Comparison of ENCODE assay signal across 10 cellular contexts in genomic region chr14:90408713-90409112, GRCh38. TPM values are rescaled to one million over a fixed set of nuclear protein-coding genes. Genes with fewer than 3 reads are reported as not detected.
A peak's percentile ranks its signal among the peaks of the same experiment; 100 is the strongest.
DNase-seq lines count a peak whose midpoint lies in the region; ATAC-seq and TF ChIP-seq lines count a peak whose summit lies in the region.
"Had no signal": no experiment of that assay in that cellular context is flagged by ENCODE, and none has a peak within 500 bp of the region (broad histone marks: within the 10 kb centered on the region; RNA-seq: fewer than 3 reads in every experiment).

No MANE protein-coding gene starts in this region.

- CTCF ChIA-PET in activated CD4-positive, alpha-beta memory T cell treated with anti-CD3 and anti-CD28 coated beads for 36 hours (lab: Charles Lee), result interaction anchor here (0.8 to 1.9 kb wide), 3 partner anchors 9 to 290 kb away, joined by 3 to 11 read pairs (median 3); no protein-coding TSS in a partner anchor
- CTCF ChIA-PET in activated CD4-positive, alpha-beta memory T cell treated with anti-CD3 and anti-CD28 coated beads, Interleukin-2, amount 10 ng/mL, durations not matched to agents 7 days and 5 days (lab: Charles Lee), result interaction anchor here (1.0 to 3.0 kb wide), 4 partner anchors 9 to 350 kb away, joined by 3 to 20 read pairs (median 4); no protein-coding TSS in a partner anchor

- H3K9me3 ChIP-seq in thoracic aorta, result no peaks in the 10 kb centered on the region
- H3K9me3 ChIP-seq: suprapubic skin had no signal

- H3K27ac Mint-ChIP-seq in activated CD4-positive, alpha-beta memory T cell treated with anti-CD3 and anti-CD28 coated beads for 36 hours, result peak overlapping the region; percentile 15
- H3K27ac Mint-ChIP-seq in activated CD4-positive, alpha-beta memory T cell treated with anti-CD3 and anti-CD28 coated beads, Interleukin-2, amount 10 ng/mL, durations not matched to agents 7 days and 5 days, result no peak overlapping the region
- peak overlapping the region; percentile 58 for H3K27ac Mint-ChIP-seq in memory B cell

- TF ChIP-seq CTCF in coronary artery (IDR thresholded peaks at IDR 0.05) (no peak), thoracic aorta (IDR thresholded peaks at IDR 0.05) (no peak), GM13976 (IDR thresholded peaks at IDR 0.05; ENCODE audit: borderline replicate concordance, control extremely low read depth, extremely low read depth, insufficient read depth, missing control alignments) (no peak)

- DNase-seq in activated CD4-positive, alpha-beta memory T cell treated with anti-CD3 and anti-CD28 coated beads for 36 hours, result no peak
- DNase-seq in activated CD4-positive, alpha-beta memory T cell treated with anti-CD3 and anti-CD28 coated beads, Interleukin-2, amount 10 ng/mL, durations not matched to agents 7 days and 5 days, result no peak
- no peak for DNase-seq in coronary artery (ENCODE audit: low spot score)
- no peak for DNase-seq in memory B cell (ENCODE audit: low spot score in 2 of 2)
- no peak for DNase-seq in thoracic aorta (ENCODE audit: low spot score)
- no peak for DNase-seq in GM13976 (ENCODE audit: low spot score)
- DNase-seq in DMS79 treated with DMSO at 0.1 percent for 48 hours (lab: John Stamatoyannopoulos, UW), result no peak
- DNase-seq: stimulated activated CD4-positive, alpha-beta T cell treated with anti-CD3 and anti-CD28 coated beads, Interleukin-12 subunit alpha, Interleukin-12 subunit beta, amount 100 ng/mL, for 4 hours had no signal

- no peaks in the 10 kb centered on the region for H3K9me3 Mint-ChIP-seq in activated CD4-positive, alpha-beta memory T cell treated with anti-CD3 and anti-CD28 coated beads for 36 hours
- H3K9me3 Mint-ChIP-seq in activated CD4-positive, alpha-beta memory T cell treated with anti-CD3 and anti-CD28 coated beads, Interleukin-2, amount 10 ng/mL, durations not matched to agents 7 days and 5 days, result no peaks in the 10 kb centered on the region
- no peaks in the 10 kb centered on the region for H3K9me3 Mint-ChIP-seq in memory B cell

- H3K4me3 ChIP-seq in coronary artery (no peak overlapping the region), thoracic aorta (no peak overlapping the region)
- H3K4me3 ChIP-seq: suprapubic skin had no signal

- no peaks in the 10 kb centered on the region for H3K27me3 ChIP-seq in thoracic aorta (replicated peaks; ENCODE audit: insufficient read depth)
- H3K27me3 ChIP-seq: suprapubic skin had no signal

- in situ Hi-C loops in GM13976 (cut with MboI; ENCODE audit: low sequenced_read_pairs, unreplicated experiment), result no loop called here

- POLR2A ChIA-PET in activated CD4-positive, alpha-beta memory T cell treated with anti-CD3 and anti-CD28 coated beads for 36 hours (lab: Charles Lee), result interaction anchor here (1.2 to 1.5 kb wide), 3 partner anchors 9 to 26 kb away, joined by 3 to 7 read pairs (median 4); partner anchors contain the start of gene CALM1
- POLR2A ChIA-PET in activated CD4-positive, alpha-beta memory T cell treated with anti-CD3 and anti-CD28 coated beads, Interleukin-2, amount 10 ng/mL, durations not matched to agents 7 days and 5 days (lab: Charles Lee), result interaction anchor here (1.3 to 18.9 kb wide), 4 partner anchors 9 to 25 kb away, joined by 3 to 733 read pairs (median 10); no protein-coding TSS in a partner anchor

- H3K36me3 ChIP-seq in thoracic aorta, result peaks cover 12% of the 10 kb centered on the region

- intact Hi-C loops in activated CD4-positive, alpha-beta memory T cell treated with anti-CD3 and anti-CD28 coated beads for 36 hours (cut with micrococcal nuclease), result no loop called here

- H3K36me3 Mint-ChIP-seq in activated CD4-positive, alpha-beta memory T cell treated with anti-CD3 and anti-CD28 coated beads for 36 hours, result peaks cover 20% of the 10 kb centered on the region
- peaks cover 50% of the 10 kb centered on the region for H3K36me3 Mint-ChIP-seq in activated CD4-positive, alpha-beta memory T cell treated with anti-CD3 and anti-CD28 coated beads, Interleukin-2, amount 10 ng/mL, durations not matched to agents 7 days and 5 days (ENCODE audit: low read depth)
- H3K36me3 Mint-ChIP-seq in memory B cell, result peaks cover 16% of the 10 kb centered on the region

- ATAC-seq in memory B cell (ENCODE audit: low read depth) (no peak), thoracic aorta (ENCODE audit: insufficient number of reproducible peaks, low FRiP score, low read depth) (no peak), GM19467 (IDR thresholded peaks at IDR 0.05; ENCODE audit: unreplicated experiment) (no peak)

- H3K27ac ChIP-seq in coronary artery (peak overlapping the region; percentile 83 to 85), thoracic aorta (peak overlapping the region; percentile 87 to 89)
- H3K27ac ChIP-seq: suprapubic skin had no signal

- H3K4me3 Mint-ChIP-seq in activated CD4-positive, alpha-beta memory T cell treated with anti-CD3 and anti-CD28 coated beads for 36 hours, result no peak overlapping the region
- no peak overlapping the region for H3K4me3 Mint-ChIP-seq in activated CD4-positive, alpha-beta memory T cell treated with anti-CD3 and anti-CD28 coated beads, Interleukin-2, amount 10 ng/mL, durations not matched to agents 7 days and 5 days
- H3K4me3 Mint-ChIP-seq in memory B cell, result no peak overlapping the region

- H3K4me1 ChIP-seq in thoracic aorta (ENCODE audit: control insufficient read depth in 1 of 2, low read depth in 2 of 2), result peaks cover 11 to 49% of the 10 kb centered on the region in 2 donors
- H3K4me1 ChIP-seq: suprapubic skin had no signal

- no peaks in the 10 kb centered on the region for H3K27me3 Mint-ChIP-seq in activated CD4-positive, alpha-beta memory T cell treated with anti-CD3 and anti-CD28 coated beads for 36 hours
- H3K27me3 Mint-ChIP-seq in activated CD4-positive, alpha-beta memory T cell treated with anti-CD3 and anti-CD28 coated beads, Interleukin-2, amount 10 ng/mL, durations not matched to agents 7 days and 5 days, result no peaks in the 10 kb centered on the region
- H3K27me3 Mint-ChIP-seq in memory B cell, result no peaks in the 10 kb centered on the region

- H3K4me1 Mint-ChIP-seq in activated CD4-positive, alpha-beta memory T cell treated with anti-CD3 and anti-CD28 coated beads for 36 hours (ENCODE audit: low read depth), result peaks cover 34% of the 10 kb centered on the region
- H3K4me1 Mint-ChIP-seq in activated CD4-positive, alpha-beta memory T cell treated with anti-CD3 and anti-CD28 coated beads, Interleukin-2, amount 10 ng/mL, durations not matched to agents 7 days and 5 days, result peaks cover 18% of the 10 kb centered on the region
- no peaks in the 10 kb centered on the region for H3K4me1 Mint-ChIP-seq in memory B cell

RNA-seq across cellular contexts. Expression of gene CALM1, which starts 11.9 kb away (rescaled TPM):
- 100 to 1,000 TPM; 725 to 733 TPM for total RNA-seq in activated CD4-positive, alpha-beta memory T cell treated with anti-CD3 and anti-CD28 coated beads for 36 hours
- 100 to 1,000 TPM; 901 TPM for total RNA-seq in activated CD4-positive, alpha-beta memory T cell treated with anti-CD3 and anti-CD28 coated beads, Interleukin-2, amount 10 ng/mL, durations not matched to agents 7 days and 5 days
- total RNA-seq in thoracic aorta, result 100 to 1,000 TPM; 355 to 493 TPM
